In genomic region chr1:113978863-113979702, GRCh38 we compare ENCODE assay signal across 8 cellular contexts. TPM values are rescaled to one million over a fixed set of nuclear protein-coding genes. Genes with fewer than 3 reads are reported as not detected.
DNase-seq lines count a peak whose midpoint lies in the region; ATAC-seq, FAIRE-seq and TF ChIP-seq lines count a peak whose summit lies in the region.

Gene OLFML3, plus strand, starts transcription at chr1:113979474. Its CDS starts 43 bp downstream, at chr1:113979517.

- peak; percentile 54 for TF ChIP-seq CTCF in WTC11 (IDR thresholded peaks at IDR 0.05)
- TF ChIP-seq CTCF in lower lobe of right lung (IDR thresholded peaks at IDR 0.05) = peak; percentile 70

- DNase-seq in CD4-positive, CD25-positive, alpha-beta regulatory T cell = peak in 2 of 3 donors; percentile 27 to 64
- DNase-seq in H54 (ENCODE audit: insufficient read length, low spot score) (peak; percentile 71), NCI-H2171 treated with DMSO at 0.1 percent for 48 hours (lab: John Stamatoyannopoulos, UW) (peak; percentile 79), WTC11 (ENCODE audit: low spot score) (peak; percentile 85), lower lobe of right lung (peak; percentile 83)
- peak; percentile 30 to 40 (median 32) for DNase-seq in effector memory CD8-positive, alpha-beta T cell
- DNase-seq in stimulated activated CD4-positive, alpha-beta T cell treated with anti-CD3 and anti-CD28 coated beads, Interleukin-4, amount 100 ng/mL, for 48 hours (ENCODE audit: low read depth in 2 of 2) = peak; percentile 32 to 45

- POLR2A ChIA-PET in WTC11 (lab: Charles Lee) = interaction anchor here (0.5 to 1.7 kb wide), 6 partner anchors 45 to 408 kb away, joined by 3 to 7 read pairs (median 4); partner anchors contain the start of gene SYT6

- no peaks in the 10 kb centered on the region for H3K27me3 ChIP-seq in CD4-positive, CD25-positive, alpha-beta regulatory T cell (ENCODE audit: control insufficient read depth, insufficient read depth, low read length)
- no peaks in the 10 kb centered on the region for H3K27me3 ChIP-seq in lower lobe of right lung (ENCODE audit: low read depth)

- H3K27ac Mint-ChIP-seq in CD4-positive, CD25-positive, alpha-beta regulatory T cell = no peak within 1 kb of the TSS
- peak within 1 kb of the TSS; percentile 97 for H3K27ac Mint-ChIP-seq in WTC11
- H3K27ac Mint-ChIP-seq in effector memory CD8-positive, alpha-beta T cell = peak within 1 kb of the TSS; percentile 39 to 84

- no peak within 1 kb of the TSS for H3K4me3 Mint-ChIP-seq in CD4-positive, CD25-positive, alpha-beta regulatory T cell
- H3K4me3 Mint-ChIP-seq in WTC11 = peak within 1 kb of the TSS; percentile 64
- no peak within 1 kb of the TSS for H3K4me3 Mint-ChIP-seq in effector memory CD8-positive, alpha-beta T cell

- no peak for FAIRE-seq in H54 (lab: Jason Lieb, UNC)

- intact Hi-C loops in lower lobe of right lung (cut with DNase I) = loop anchor here (10.0 kb wide), 1 partner anchor 306 kb away; no protein-coding TSS in a partner anchor

- no peaks in the 10 kb centered on the region for H3K4me1 ChIP-seq in CD4-positive, CD25-positive, alpha-beta regulatory T cell (ENCODE audit: control insufficient read depth, insufficient read depth, low read length, poor library complexity, severe bottlenecking)
- peaks cover 63% of the 10 kb centered on the region for H3K4me1 ChIP-seq in lower lobe of right lung

- H3K9me3 Mint-ChIP-seq in CD4-positive, CD25-positive, alpha-beta regulatory T cell = no peaks in the 10 kb centered on the region
- H3K9me3 Mint-ChIP-seq in WTC11 = no peaks in the 10 kb centered on the region
- H3K9me3 Mint-ChIP-seq in effector memory CD8-positive, alpha-beta T cell = no peaks in the 10 kb centered on the region

- no peak for TF ChIP-seq POLR2A in H54 (IDR thresholded peaks at IDR 0.05; ENCODE audit: low read depth, low read length)

- H3K27me3 Mint-ChIP-seq in CD4-positive, CD25-positive, alpha-beta regulatory T cell = no peaks in the 10 kb centered on the region
- no peaks in the 10 kb centered on the region for H3K27me3 Mint-ChIP-seq in WTC11 (ENCODE audit: low read depth)
- no peaks in the 10 kb centered on the region for H3K27me3 Mint-ChIP-seq in effector memory CD8-positive, alpha-beta T cell

- ATAC-seq in CD4-positive, CD25-positive, alpha-beta regulatory T cell (ENCODE audit: low read depth in 2 of 2) = no peak
- ATAC-seq in WTC11 (peak; percentile 79), lower lobe of right lung (peak; percentile 83 to 86), HG03457 (IDR thresholded peaks at IDR 0.05; ENCODE audit: unreplicated experiment) (no peak)
- ATAC-seq in effector memory CD8-positive, alpha-beta T cell (replicated peaks) = peak; percentile 33

- H3K4me3 ChIP-seq in CD4-positive, CD25-positive, alpha-beta regulatory T cell (ENCODE audit: low read depth, low read length) = no peak within 1 kb of the TSS
- H3K4me3 ChIP-seq in lower lobe of right lung = peak within 1 kb of the TSS; percentile 45

- H3K36me3 Mint-ChIP-seq in CD4-positive, CD25-positive, alpha-beta regulatory T cell = peaks cover 11% of the 10 kb centered on the region
- H3K36me3 Mint-ChIP-seq in WTC11 = peaks cover 31% of the 10 kb centered on the region
- H3K36me3 Mint-ChIP-seq in effector memory CD8-positive, alpha-beta T cell (ENCODE audit: insufficient read depth) = peaks cover 33% of the 10 kb centered on the region

- peaks cover 25% of the 10 kb centered on the region for H3K36me3 ChIP-seq in CD4-positive, CD25-positive, alpha-beta regulatory T cell (ENCODE audit: control insufficient read depth, insufficient read depth, low read length)
- peaks cover 11% of the 10 kb centered on the region for H3K36me3 ChIP-seq in lower lobe of right lung

- peaks cover 8 to 38% (median 27%) of the 10 kb centered on the region in 4 donors for H3K4me1 Mint-ChIP-seq in CD4-positive, CD25-positive, alpha-beta regulatory T cell
- H3K4me1 Mint-ChIP-seq in WTC11 = peaks cover 91% of the 10 kb centered on the region
- peaks cover 22 to 35% of the 10 kb centered on the region in 2 donors for H3K4me1 Mint-ChIP-seq in effector memory CD8-positive, alpha-beta T cell (ENCODE audit: low read depth in 2 of 2)

- H3K27ac ChIP-seq in CD4-positive, CD25-positive, alpha-beta regulatory T cell (ENCODE audit: insufficient read depth, low read length, poor library complexity, severe bottlenecking) = no peak within 1 kb of the TSS
- H3K27ac ChIP-seq in lower lobe of right lung = peak within 1 kb of the TSS; percentile 65

- CTCF ChIA-PET in WTC11 (lab: Charles Lee) = interaction anchor here (0.5 to 5.5 kb wide), 72 partner anchors 9 to 669 kb away, joined by 3 to 107 read pairs (median 5); partner anchors contain the start of genes AP4B1, RSBN1 and SYT6

- no peaks in the 10 kb centered on the region for H3K9me3 ChIP-seq in CD4-positive, CD25-positive, alpha-beta regulatory T cell (ENCODE audit: control insufficient read depth in 2 of 2, low read length in 2 of 2)
- no peaks in the 10 kb centered on the region for H3K9me3 ChIP-seq in lower lobe of right lung

TF ChIP-seq in WTC11, 78 proteins besides CTCF, POLR2A, EP300 and RAD21:
- TF ChIP-seq KAT7 (CRISPR knock-in tag; IDR thresholded peaks at IDR 0.05; ENCODE audit: borderline replicate concordance) = no peak
- TF ChIP-seq MAX (CRISPR knock-in tag; IDR thresholded peaks at IDR 0.05) = peak; percentile 16; the same call in 1 of the 2 replicates
- TF ChIP-seq ZNF219 (CRISPR knock-in tag; IDR thresholded peaks at IDR 0.05; ENCODE audit: borderline replicate concordance) = no peak
- TF ChIP-seq JAZF1 (CRISPR knock-in tag; IDR thresholded peaks at IDR 0.05) = no peak
- 0 out of 2 replicates have a peak, but pooled peaks have one; percentile 58 for TF ChIP-seq SP1 (CRISPR knock-in tag; conservative IDR thresholded peaks at IDR 0.05)
- TF ChIP-seq NFATC4 (CRISPR knock-in tag; IDR thresholded peaks at IDR 0.05) = no peak
- TF ChIP-seq NFE2L1 (CRISPR knock-in tag; IDR thresholded peaks at IDR 0.05) = 0 out of 2 replicates have a peak, but pooled peaks have one; percentile 30
- peak; percentile 56; the same call in 1 of the 2 replicates for TF ChIP-seq ZNF396 (CRISPR knock-in tag; IDR thresholded peaks at IDR 0.05; ENCODE audit: borderline replicate concordance)
- no peak for TF ChIP-seq SOX15 (CRISPR knock-in tag; IDR thresholded peaks at IDR 0.05)
- peak; percentile 68; the same call in 1 of the 2 replicates for TF ChIP-seq TEAD1 (CRISPR knock-in tag; IDR thresholded peaks at IDR 0.05)
- no peak for TF ChIP-seq TEAD4 (CRISPR knock-in tag; IDR thresholded peaks at IDR 0.05)
- no peak for TF ChIP-seq GABPB1 (CRISPR knock-in tag; IDR thresholded peaks at IDR 0.05)
- TF ChIP-seq E2F5 (CRISPR knock-in tag; IDR thresholded peaks at IDR 0.05) = no peak
- TF ChIP-seq ZBTB43 (CRISPR knock-in tag; IDR thresholded peaks at IDR 0.05) = 0 out of 2 replicates have a peak, but pooled peaks have one; percentile 29
- TF ChIP-seq MYBL2 (CRISPR knock-in tag; IDR thresholded peaks at IDR 0.05) = no peak
- peak; percentile 53; the same call in 1 of the 2 replicates for TF ChIP-seq FOXP4 (CRISPR knock-in tag; IDR thresholded peaks at IDR 0.05)
- TF ChIP-seq GTF2I (CRISPR knock-in tag; conservative IDR thresholded peaks at IDR 0.05) = 0 out of 2 replicates have a peak, but pooled peaks have one; percentile 17
- no peak for TF ChIP-seq FOXP1 (CRISPR knock-in tag; IDR thresholded peaks at IDR 0.05; ENCODE audit: borderline replicate concordance)
- no peak for TF ChIP-seq RORB (CRISPR knock-in tag; IDR thresholded peaks at IDR 0.05)

RNA-seq across cellular contexts. Expression of gene OLFML3, which starts in this region (rescaled TPM):
- total RNA-seq in CD4-positive, CD25-positive, alpha-beta regulatory T cell = 0.64 TPM
- not detected for polyA plus RNA-seq in CD4-positive, CD25-positive, alpha-beta regulatory T cell
- 65.8 to 91.1 TPM (median 90.4 TPM) in 3 replicates for total RNA-seq in WTC11 (2021)
- 38.9 TPM for total RNA-seq in lower lobe of right lung

Comparison
In these comparisons a context has a peak if more than half of its experiments do, and no peak if none do; other contexts are left out.
1. RNA of gene OLFML3 (total RNA-seq): 65.8 to 91.1 TPM in WTC11 and 38.9 TPM in lower lobe of right lung (single experiment); 0.64 TPM in CD4-positive, CD25-positive, alpha-beta regulatory T cell (single experiment); every median in the first group is over 10 times any median in the second.
2. Peak in DNase-seq in CD4-positive, CD25-positive, alpha-beta regulatory T cell; RNA of the gene not detected or under 1 TPM.
3. ATAC-seq: peak in WTC11 (single experiment), effector memory CD8-positive, alpha-beta T cell (single experiment) and lower lobe of right lung (2 of 2); none in CD4-positive, CD25-positive, alpha-beta regulatory T cell (0 of 2) and HG03457 (single experiment).
4. DNase-seq: peak in every context shown above with its lines; median percentile 85 in WTC11; 83 in lower lobe of right lung; 79 in NCI-H2171 treated with DMSO at 0.1 percent for 48 hours; 71 in H54; 46 in CD4-positive, CD25-positive, alpha-beta regulatory T cell; 38 in stimulated activated CD4-positive, alpha-beta T cell treated with anti-CD3 and anti-CD28 coated beads, Interleukin-4, amount 100 ng/mL, for 48 hours; 32 in effector memory CD8-positive, alpha-beta T cell.
5. H3K27ac Mint-ChIP-seq: peak in WTC11 (single experiment) and effector memory CD8-positive, alpha-beta T cell (2 of 2); none in CD4-positive, CD25-positive, alpha-beta regulatory T cell (0 of 3).